8 cellular contexts compared by ENCODE assay signal in genomic region chr16:81448154-81449131, GRCh38. TPM values are rescaled to one million over a fixed set of nuclear protein-coding genes. Genes with fewer than 3 reads are reported as not detected.
A peak's percentile ranks its signal among the peaks of the same experiment; 100 is the strongest.
DNase-seq lines count a peak whose midpoint lies in the region; ATAC-seq and TF ChIP-seq lines count a peak whose summit lies in the region.

No MANE protein-coding gene starts in this region.

- no peaks in the 10 kb centered on the region for H3K9me3 ChIP-seq in RWPE2 (ENCODE audit: severe bottlenecking)
- no peaks in the 10 kb centered on the region for H3K9me3 ChIP-seq in hepatocyte (ENCODE audit: low read depth)
- H3K9me3 ChIP-seq in smooth muscle cell (replicated peaks; ENCODE audit: low read depth) = no peaks in the 10 kb centered on the region

- H3K27me3 ChIP-seq in RWPE2 (ENCODE audit: insufficient read depth, poor library complexity, severe bottlenecking) (no peaks in the 10 kb centered on the region), hepatocyte (no peaks in the 10 kb centered on the region), smooth muscle cell (ENCODE audit: low read depth) (no peaks in the 10 kb centered on the region)

- ATAC-seq in RWPE2 (ENCODE audit: low read depth) (peak; percentile 17; the same call in 2 of the 3 replicates), HG03469 (IDR thresholded peaks at IDR 0.05; ENCODE audit: unreplicated experiment) (no peak), GM19397 (IDR thresholded peaks at IDR 0.05; ENCODE audit: unreplicated experiment) (no peak)

- H2AFZ ChIP-seq in hepatocyte = no peak overlapping the region
- H2AFZ ChIP-seq in smooth muscle cell (ENCODE audit: low read depth) = no peak overlapping the region

- H3K79me2 ChIP-seq in hepatocyte = peaks cover 84% of the 10 kb centered on the region
- peaks cover 84% of the 10 kb centered on the region for H3K79me2 ChIP-seq in smooth muscle cell (ENCODE audit: low read depth)

- H3K4me1 ChIP-seq in RWPE2 (ENCODE audit: insufficient read depth, poor library complexity, severe bottlenecking) (peaks cover 26% of the 10 kb centered on the region), hepatocyte (ENCODE audit: insufficient read depth) (peaks cover 50% of the 10 kb centered on the region), smooth muscle cell (ENCODE audit: low read depth) (peaks cover 35% of the 10 kb centered on the region)

- H3K27ac ChIP-seq in RWPE2 (ENCODE audit: poor library complexity, severe bottlenecking) = peak overlapping the region; percentile 88
- H3K27ac ChIP-seq in hepatocyte = peak overlapping the region; percentile 92
- H3K27ac ChIP-seq in smooth muscle cell (ENCODE audit: low read depth) = peak overlapping the region; percentile 91

- WGBS in hepatocyte (ENCODE audit: low lambda C conversion rate, missing lambda C conversion rate) = 36% methylated on average over 19 of the region's 19 CpGs
- 66% methylated on average over 19 of the region's 19 CpGs for WGBS in smooth muscle cell (ENCODE audit: low lambda C conversion rate)

- no peak overlapping the region for H3K9ac ChIP-seq in smooth muscle cell (ENCODE audit: low read depth)

- TF ChIP-seq CTCF in RWPE2 (IDR thresholded peaks at IDR 0.05; ENCODE audit: poor library complexity, severe bottlenecking) (no peak), hepatocyte (IDR thresholded peaks at IDR 0.05; ENCODE audit: poor library complexity) (no peak), smooth muscle cell (IDR thresholded peaks at IDR 0.05; ENCODE audit: borderline replicate concordance, insufficient read depth, poor library complexity, severe bottlenecking) (no peak)

- no peaks in the 10 kb centered on the region for H3K9me2 ChIP-seq in hepatocyte (replicated peaks; ENCODE audit: insufficient read depth)

- no peaks in the 10 kb centered on the region for H3F3A ChIP-seq in smooth muscle cell (ENCODE audit: low read depth)

- H3K4me2 ChIP-seq in hepatocyte (peak overlapping the region; percentile 94), smooth muscle cell (peak overlapping the region; percentile 96)

- DNase-seq in NCI-H146 (lab: John Stamatoyannopoulos, UW) (peak; percentile 20), NCI-H146 treated with DMSO at 0.1 percent for 48 hours (lab: John Stamatoyannopoulos, UW; ENCODE audit: unreplicated experiment) (no peak), RWPE2 (ENCODE audit: low spot score) (no peak), hepatocyte (ENCODE audit: low spot score) (peak; percentile 87), smooth muscle cell (lab: John Stamatoyannopoulos, UW; ENCODE audit: unreplicated experiment) (no peak), NK-92 (lab: John Stamatoyannopoulos, UW; ENCODE audit: unreplicated experiment) (no peak)

- peak overlapping the region; percentile 60 for H3K4me3 ChIP-seq in RWPE2 (ENCODE audit: severe bottlenecking)
- H3K4me3 ChIP-seq in hepatocyte = no peak overlapping the region
- H3K4me3 ChIP-seq in smooth muscle cell = peak overlapping the region; percentile 92

- H3K36me3 ChIP-seq in RWPE2 (ENCODE audit: low read depth) = peaks cover 28% of the 10 kb centered on the region
- no peaks in the 10 kb centered on the region for H3K36me3 ChIP-seq in hepatocyte (replicated peaks; ENCODE audit: insufficient read depth, low read depth)
- H3K36me3 ChIP-seq in smooth muscle cell (ENCODE audit: low read depth) = no peaks in the 10 kb centered on the region

- H4K20me1 ChIP-seq in hepatocyte (ENCODE audit: insufficient read depth, poor library complexity, severe bottlenecking) (peaks cover 59% of the 10 kb centered on the region), smooth muscle cell (ENCODE audit: low read depth) (peaks cover 67% of the 10 kb centered on the region)

RNA-seq across cellular contexts. Expression of gene CMIP, which starts 3.8 kb away (rescaled TPM):
- total RNA-seq in hepatocyte (9.4 and 17.8 TPM in 2 replicates), smooth muscle cell (22.5 and 44.5 TPM in 2 replicates)
- polyA plus RNA-seq in hepatocyte (4.6 and 5.8 TPM in 2 replicates), smooth muscle cell (2.5 and 9.4 TPM in 2 replicates)

Comparison
In these comparisons a context has a peak if more than half of its experiments do, and no peak if none do; other contexts are left out.
1. DNase-seq: peak in NCI-H146 (single experiment) and hepatocyte (single experiment); none in NCI-H146 treated with DMSO at 0.1 percent for 48 hours (single experiment), RWPE2 (single experiment), smooth muscle cell (single experiment) and NK-92 (single experiment).
2. Peak in every context shown above with its lines, with median percentiles within 50 percentile points of each other: H3K27ac ChIP-seq.